In the genomic region with DNA sequence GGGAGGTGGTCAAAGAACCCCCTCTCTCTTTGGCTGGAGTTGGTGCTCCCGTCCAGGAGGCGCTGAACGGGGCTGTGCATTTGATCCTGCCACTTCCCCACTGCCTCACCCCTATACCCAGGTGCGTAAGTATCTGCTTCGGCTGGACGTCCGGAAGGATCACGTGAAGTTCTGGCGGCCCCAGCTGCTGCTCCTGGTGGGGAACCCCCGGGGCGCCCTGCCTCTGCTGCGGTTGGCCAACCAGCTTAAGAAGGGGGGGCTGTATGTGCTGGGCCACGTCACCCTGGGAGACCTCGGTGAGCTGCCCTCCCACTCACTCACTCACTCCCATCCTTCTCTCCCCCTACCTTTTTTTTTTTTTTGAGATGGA, we compare ENCODE assay signal across 22 cellular contexts.
"Had no signal": no experiment of that assay in that cellular context is flagged by ENCODE, and none has a peak within 500 bp of the region (broad histone marks: within the 10 kb centered on the region; RNA-seq: fewer than 3 reads in every experiment).

No MANE protein-coding gene starts in this region.

- H2AFZ ChIP-seq: neural progenitor cell had no signal

- DNase-seq: hypothalamus; immature natural killer cell; left ventricle myocardium inferior; mesendoderm; naive B cell; natural killer cell; nephron progenitor cell; retina; stimulated activated CD4-positive, alpha-beta T cell treated with anti-CD3 and anti-CD28 coated beads, Interleukin-12 subunit alpha, Interleukin-12 subunit beta, amount 100 ng/mL, for 4 hours; stimulated activated CD4-positive, alpha-beta T cell treated with anti-CD3 and anti-CD28 coated beads, Interleukin-15, amount 100 ng/mL, for 24 hours; stimulated activated CD4-positive, alpha-beta T cell treated with anti-CD3 and anti-CD28 coated beads, Interleukin-4, amount 100 ng/mL, for 24 hours; stimulated activated naive CD4-positive, alpha-beta T cell; tibial artery; trophoblast cell; upper lobe of right lung had no signal

- H3K27ac ChIP-seq: left ventricle myocardium inferior, neural progenitor cell, pancreas, prostate gland, skin epidermis, suprapubic skin, thoracic aorta, tibial artery, upper lobe of right lung had no signal

- H3K4me2 ChIP-seq: neural progenitor cell had no signal

- H3K27me3 ChIP-seq: neural progenitor cell, pancreas, suprapubic skin, tibial artery, upper lobe of right lung had no signal

- H3K36me3 ChIP-seq: neural progenitor cell, pancreas, prostate gland had no signal

- H3K4me3 ChIP-seq: left ventricle myocardium inferior, lung, neural progenitor cell, pancreas, prostate gland, skin epidermis, suprapubic skin, thoracic aorta, tibial artery, upper lobe of right lung had no signal

- H3K9me3 ChIP-seq: left ventricle myocardium inferior, pancreas, prostate gland, suprapubic skin, thoracic aorta, tibial artery, upper lobe of right lung had no signal
